ENCODE assay signal across 30 cellular contexts in genomic region chr9:125378778-125379177, GRCh38.
"Had no signal": no experiment of that assay in that cellular context is flagged by ENCODE, and none has a peak within 500 bp of the region (broad histone marks: within the 10 kb centered on the region; RNA-seq: fewer than 3 reads in every experiment).

No MANE protein-coding gene starts in this region.

- H3K9me3 ChIP-seq: esophagus squamous epithelium, gastroesophageal sphincter had no signal

- H3K4me3 Mint-ChIP-seq: activated B cell treated with CpG ODN at 0.5 μM for 24 hours; activated CD8-positive, alpha-beta T cell treated with anti-CD3 and anti-CD28 coated beads for 36 hours; activated naive CD4-positive, alpha-beta T cell treated with anti-CD3 and anti-CD28 coated beads, Interleukin-2, amount 10 ng/mL, durations not matched to agents 7 days and 5 days; activated naive CD8-positive, alpha-beta T cell; activated T-cell treated with anti-CD3 and anti-CD28 coated beads, Interleukin-2, amount 50 U/mL, for 4 hours; activated T-helper 17 cell treated with anti-CD3 and anti-CD28 coated beads, Interleukin-2, amount 50 U/mL, for 72 hours; central memory CD8-positive, alpha-beta T cell; dendritic cell treated with granulocyte-macrophage colony-stimulating factor and Interleukin-4, amounts not matched to agents 40 ng/mL and 50 ng/mL, for 4 days; endodermal cell; T-helper 17 cell; T-helper 2 cell treated with Interferon-gamma antibody and Interleukin-4, amounts not matched to agents 5 μg/mL and 100 μg/mL, for 36 hours had no signal

- DNase-seq: activated B cell treated with CpG ODN at 0.5 μM for 24 hours; activated CD4-positive, alpha-beta T cell treated with anti-CD3 and anti-CD28 coated beads for 48 hours; activated CD4-positive, alpha-beta T cell treated with anti-CD3 and anti-CD28 coated beads, Interleukin-2, amount 50 U/mL, for 1 hour; activated CD4-positive, alpha-beta T cell treated with anti-CD3 and anti-CD28 coated beads, Interleukin-2, amount 50 U/mL, for 48 hours; activated CD8-positive, alpha-beta memory T cell treated with anti-CD3 and anti-CD28 coated beads for 24 hours; activated CD8-positive, alpha-beta T cell treated with anti-CD3 and anti-CD28 coated beads for 36 hours; activated gamma-delta T cell; activated naive CD4-positive, alpha-beta T cell; activated naive CD4-positive, alpha-beta T cell treated with anti-CD3 and anti-CD28 coated beads, Interleukin-2, amount 10 ng/mL, durations not matched to agents 7 days and 5 days; activated T-cell treated with anti-CD3 and anti-CD28 coated beads, Interleukin-2, amount 50 U/mL, for 4 hours; amniotic stem cell; anterior cingulate cortex; brain microvascular endothelial cell; dorsolateral prefrontal cortex; effector memory CD4-positive, alpha-beta T cell; endodermal cell; esophagus squamous epithelium; foreskin melanocyte; SW 1271; T-helper 1 cell; T-helper 17 cell; T1000; WERI-Rb-1 had no signal

- H3K36me3 ChIP-seq: brain microvascular endothelial cell, esophagus squamous epithelium, gastroesophageal sphincter, WERI-Rb-1 had no signal

- H3K4me1 Mint-ChIP-seq: activated T-helper 17 cell treated with anti-CD3 and anti-CD28 coated beads, Interleukin-2, amount 50 U/mL, for 72 hours; T-helper 17 cell had no signal

- H3K27ac Mint-ChIP-seq: activated B cell treated with CpG ODN at 0.5 μM for 24 hours; activated CD8-positive, alpha-beta T cell treated with anti-CD3 and anti-CD28 coated beads for 36 hours; activated naive CD4-positive, alpha-beta T cell treated with anti-CD3 and anti-CD28 coated beads, Interleukin-2, amount 10 ng/mL, durations not matched to agents 7 days and 5 days; activated naive CD8-positive, alpha-beta T cell; activated T-helper 17 cell treated with anti-CD3 and anti-CD28 coated beads, Interleukin-2, amount 50 U/mL, for 72 hours; dendritic cell treated with granulocyte-macrophage colony-stimulating factor and Interleukin-4, amounts not matched to agents 40 ng/mL and 50 ng/mL, for 4 days; endodermal cell; T-helper 17 cell; T-helper 2 cell treated with Interferon-gamma antibody and Interleukin-4, amounts not matched to agents 5 μg/mL and 100 μg/mL, for 36 hours had no signal

- H3K36me3 Mint-ChIP-seq: activated naive CD4-positive, alpha-beta T cell treated with anti-CD3 and anti-CD28 coated beads, Interleukin-2, amount 10 ng/mL, durations not matched to agents 7 days and 5 days; activated naive CD8-positive, alpha-beta T cell had no signal

- H3K27ac ChIP-seq: brain microvascular endothelial cell, coronary artery, dorsolateral prefrontal cortex, esophagus squamous epithelium, gastroesophageal sphincter, WERI-Rb-1 had no signal

- H3K9me3 Mint-ChIP-seq: activated B cell treated with CpG ODN at 0.5 μM for 24 hours; activated CD8-positive, alpha-beta T cell treated with anti-CD3 and anti-CD28 coated beads for 36 hours; activated naive CD4-positive, alpha-beta T cell treated with anti-CD3 and anti-CD28 coated beads, Interleukin-2, amount 10 ng/mL, durations not matched to agents 7 days and 5 days; activated T-cell treated with anti-CD3 and anti-CD28 coated beads, Interleukin-2, amount 50 U/mL, for 4 hours; activated T-helper 17 cell treated with anti-CD3 and anti-CD28 coated beads, Interleukin-2, amount 50 U/mL, for 72 hours; central memory CD8-positive, alpha-beta T cell; dendritic cell treated with granulocyte-macrophage colony-stimulating factor and Interleukin-4, amounts not matched to agents 40 ng/mL and 50 ng/mL, for 4 days; endodermal cell; T-helper 2 cell treated with Interferon-gamma antibody and Interleukin-4, amounts not matched to agents 5 μg/mL and 100 μg/mL, for 36 hours had no signal

- H3K27me3 ChIP-seq: brain microvascular endothelial cell, dorsolateral prefrontal cortex had no signal

- H3K4me3 ChIP-seq: coronary artery, dorsolateral prefrontal cortex, esophagus squamous epithelium, gastroesophageal sphincter had no signal
